In genomic region chr5:160180931-160181330, GRCh38 we compare ENCODE assay signal across 32 cellular contexts. TPM values are rescaled to one million over a fixed set of nuclear protein-coding genes. Genes with fewer than 3 reads are reported as not detected.
"Had no signal": no experiment of that assay in that cellular context is flagged by ENCODE, and none has a peak within 500 bp of the region (broad histone marks: within the 10 kb centered on the region; RNA-seq: fewer than 3 reads in every experiment).

No MANE protein-coding gene starts in this region.

- H3K4me1 ChIP-seq: Peyer's patch had no signal

- H3K4me1 Mint-ChIP-seq: activated CD4-positive, alpha-beta memory T cell treated with anti-CD3 and anti-CD28 coated beads, Interleukin-2, amount 10 ng/mL, durations not matched to agents 7 days and 5 days; activated CD8-positive, alpha-beta memory T cell treated with anti-CD3 and anti-CD28 coated beads, Interleukin-2, amount 10 ng/mL, durations not matched to agents 7 days and 5 days; activated naive CD8-positive, alpha-beta T cell treated with anti-CD3 and anti-CD28 coated beads, Interleukin-2, amount 50 U/mL, for 24 hours; central memory CD8-positive, alpha-beta T cell had no signal

- H3K9me3 ChIP-seq: Peyer's patch had no signal

- H3K27me3 ChIP-seq: cardiac muscle cell, Peyer's patch had no signal

- H3K4me3 Mint-ChIP-seq: activated CD4-positive, alpha-beta memory T cell treated with anti-CD3 and anti-CD28 coated beads, Interleukin-2, amount 10 ng/mL, durations not matched to agents 7 days and 5 days; activated CD8-positive, alpha-beta memory T cell treated with anti-CD3 and anti-CD28 coated beads, Interleukin-2, amount 10 ng/mL, durations not matched to agents 7 days and 5 days; activated naive CD4-positive, alpha-beta T cell treated with anti-CD3 and anti-CD28 coated beads, Interleukin-2, amount 10 ng/mL, durations not matched to agents 7 days and 5 days; activated naive CD8-positive, alpha-beta T cell; activated naive CD8-positive, alpha-beta T cell treated with anti-CD3 and anti-CD28 coated beads, Interleukin-2, amount 50 U/mL, for 24 hours; central memory CD8-positive, alpha-beta T cell; T-cell; T-helper 17 cell had no signal

- H3K27ac Mint-ChIP-seq: activated CD4-positive, alpha-beta memory T cell treated with anti-CD3 and anti-CD28 coated beads, Interleukin-2, amount 10 ng/mL, durations not matched to agents 7 days and 5 days; activated CD8-positive, alpha-beta memory T cell treated with anti-CD3 and anti-CD28 coated beads, Interleukin-2, amount 10 ng/mL, durations not matched to agents 7 days and 5 days; activated naive CD4-positive, alpha-beta T cell treated with anti-CD3 and anti-CD28 coated beads, Interleukin-2, amount 10 ng/mL, durations not matched to agents 7 days and 5 days; activated naive CD8-positive, alpha-beta T cell; activated naive CD8-positive, alpha-beta T cell treated with anti-CD3 and anti-CD28 coated beads, Interleukin-2, amount 50 U/mL, for 24 hours; T-cell; T-helper 17 cell had no signal

- H3K9me3 Mint-ChIP-seq: activated CD4-positive, alpha-beta memory T cell treated with anti-CD3 and anti-CD28 coated beads, Interleukin-2, amount 10 ng/mL, durations not matched to agents 7 days and 5 days; activated naive CD4-positive, alpha-beta T cell treated with anti-CD3 and anti-CD28 coated beads, Interleukin-2, amount 10 ng/mL, durations not matched to agents 7 days and 5 days; activated naive CD8-positive, alpha-beta T cell treated with anti-CD3 and anti-CD28 coated beads, Interleukin-2, amount 50 U/mL, for 24 hours; central memory CD8-positive, alpha-beta T cell had no signal

- DNase-seq: activated CD4-positive, alpha-beta memory T cell treated with anti-CD3 and anti-CD28 coated beads, Interleukin-2, amount 10 ng/mL, durations not matched to agents 7 days and 5 days; activated CD4-positive, alpha-beta T cell treated with anti-CD3 and anti-CD28 coated beads for 1 hour; activated CD4-positive, alpha-beta T cell treated with anti-CD3 and anti-CD28 coated beads for 48 hours; activated CD4-positive, CD25-positive, alpha-beta regulatory T cell; activated CD8-positive, alpha-beta memory T cell treated with anti-CD3 and anti-CD28 coated beads for 24 hours; activated CD8-positive, alpha-beta memory T cell treated with anti-CD3 and anti-CD28 coated beads, Interleukin-2, amount 10 ng/mL, durations not matched to agents 7 days and 5 days; activated CD8-positive, alpha-beta memory T cell treated with anti-CD3 and anti-CD28 coated beads, Interleukin-2, amount 50 U/mL, for 48 hours; activated effector memory CD4-positive, alpha-beta T cell treated with Interleukin-2 at 50 U/mL for 16 hours; activated naive CD4-positive, alpha-beta T cell treated with anti-CD3 and anti-CD28 coated beads, Interleukin-2, amount 10 ng/mL, durations not matched to agents 7 days and 5 days; activated naive CD8-positive, alpha-beta T cell treated with anti-CD3 and anti-CD28 coated beads, Interleukin-2, amount 50 U/mL, for 24 hours; activated T-cell treated with anti-CD3 and anti-CD28 coated beads, Interleukin-2, amount 50 U/mL, for 48 hours; aorta; MM.1S; NCI-H1092; NCI-H1436 treated with DMSO at 0.1 percent for 48 hours; NCI-H1694 treated with DMSO at 0.1 percent for 48 hours; NCI-H2029; NCI-H510A; NCI-H526; NCI-H748 treated with DMSO at 0.1 percent for 48 hours; PC-3; Peyer's patch; RPMI8226; SHP77 treated with DMSO at 0.1 percent for 48 hours; T-cell; T-helper 17 cell had no signal

- H3K36me3 ChIP-seq: cardiac muscle cell, Peyer's patch had no signal

- H3K4me3 ChIP-seq: cardiac muscle cell, Peyer's patch had no signal

- H3K36me3 Mint-ChIP-seq: activated CD8-positive, alpha-beta memory T cell treated with anti-CD3 and anti-CD28 coated beads, Interleukin-2, amount 10 ng/mL, durations not matched to agents 7 days and 5 days; activated naive CD4-positive, alpha-beta T cell treated with anti-CD3 and anti-CD28 coated beads, Interleukin-2, amount 10 ng/mL, durations not matched to agents 7 days and 5 days; activated naive CD8-positive, alpha-beta T cell; T-cell had no signal

- H3K27ac ChIP-seq: cardiac muscle cell, KMS-11, Peyer's patch had no signal

RNA-seq across cellular contexts. Expression of gene FABP6, which starts 48.4 kb away (rescaled TPM):
- total RNA-seq: activated CD4-positive, alpha-beta memory T cell treated with anti-CD3 and anti-CD28 coated beads, Interleukin-2, amount 10 ng/mL, durations not matched to agents 7 days and 5 days; activated CD8-positive, alpha-beta memory T cell treated with anti-CD3 and anti-CD28 coated beads, Interleukin-2, amount 10 ng/mL, durations not matched to agents 7 days and 5 days; aorta; cardiac muscle cell; chondrocyte; LHCN-M2; PC-3; T-cell; T-helper 17 cell had no signal
- polyA plus RNA-seq: aorta had no signal
